Comparison of ENCODE assay signal across 8 cellular contexts in genomic region chr12:39764944-39765560, GRCh38.
DNase-seq lines count a peak whose midpoint lies in the region; ATAC-seq and TF ChIP-seq lines count a peak whose summit lies in the region.

No MANE protein-coding gene starts in this region.

- H3K4me3 Mint-ChIP-seq in stimulated activated memory B cell treated with anti-CD40 and anti-IgM and Interleukin-4, amounts not matched to agents 10 μg/mL and 1 μg/mL and 100 μg/mL, for 72 hours, result no peak overlapping the region

- H3K9me3 Mint-ChIP-seq in stimulated activated memory B cell treated with anti-CD40 and anti-IgM and Interleukin-4, amounts not matched to agents 10 μg/mL and 1 μg/mL and 100 μg/mL, for 72 hours, result no peaks in the 10 kb centered on the region

- no peak overlapping the region for H3K27ac ChIP-seq in coronary artery

- H3K27me3 Mint-ChIP-seq in stimulated activated memory B cell treated with anti-CD40 and anti-IgM and Interleukin-4, amounts not matched to agents 10 μg/mL and 1 μg/mL and 100 μg/mL, for 72 hours, result no peaks in the 10 kb centered on the region

- no peak overlapping the region for H3K27ac Mint-ChIP-seq in stimulated activated memory B cell treated with anti-CD40 and anti-IgM and Interleukin-4, amounts not matched to agents 10 μg/mL and 1 μg/mL and 100 μg/mL, for 72 hours

- no peak overlapping the region for H3K4me3 ChIP-seq in coronary artery

- H3K36me3 Mint-ChIP-seq in stimulated activated memory B cell treated with anti-CD40 and anti-IgM and Interleukin-4, amounts not matched to agents 10 μg/mL and 1 μg/mL and 100 μg/mL, for 72 hours, result peaks cover 20% of the 10 kb centered on the region

- DNase-seq in AML-193 (lab: John Stamatoyannopoulos, UW), result peak; percentile 45 to 53
- DNase-seq in NOMO-1 (lab: John Stamatoyannopoulos, UW; ENCODE audit: unreplicated experiment in 2 of 2), result peak; percentile 8 to 66
- no peak for DNase-seq in coronary artery (ENCODE audit: low spot score)
- peak; percentile 40 for DNase-seq in medulla oblongata (ENCODE audit: extremely low spot score)
- DNase-seq in cortex of kidney (lab: John Stamatoyannopoulos, UW), result no peak

- ATAC-seq in GM18498 (IDR thresholded peaks at IDR 0.05; ENCODE audit: unreplicated experiment), result peak; percentile 69
- peak; percentile 69 for ATAC-seq in HG03103 (IDR thresholded peaks at IDR 0.05; ENCODE audit: low read depth, unreplicated experiment)
- ATAC-seq in stimulated activated memory B cell treated with anti-CD40 and anti-IgM and Interleukin-4, amounts not matched to agents 10 μg/mL and 1 μg/mL and 100 μg/mL, for 72 hours, result no peak

- H3K4me1 Mint-ChIP-seq in stimulated activated memory B cell treated with anti-CD40 and anti-IgM and Interleukin-4, amounts not matched to agents 10 μg/mL and 1 μg/mL and 100 μg/mL, for 72 hours, result no peaks in the 10 kb centered on the region

- peak; percentile 55 for TF ChIP-seq CTCF in coronary artery (IDR thresholded peaks at IDR 0.05)

Comparison
In these comparisons a context has a peak if more than half of its experiments do, and no peak if none do; other contexts are left out.
1. DNase-seq: peak in AML-193 (2 of 2), NOMO-1 (2 of 2) and medulla oblongata (single experiment); none in coronary artery (single experiment) and cortex of kidney (single experiment).